In genomic region chr13:31996611-31997010, GRCh38 we compare ENCODE assay signal across 21 cellular contexts. TPM values are rescaled to one million over a fixed set of nuclear protein-coding genes. Genes with fewer than 3 reads are reported as not detected.
DNase-seq lines count a peak whose midpoint lies in the region; ATAC-seq, FAIRE-seq and TF ChIP-seq lines count a peak whose summit lies in the region.
"Had no signal": no experiment of that assay in that cellular context is flagged by ENCODE, and none has a peak within 500 bp of the region (broad histone marks: within the 10 kb centered on the region; RNA-seq: fewer than 3 reads in every experiment).

No MANE protein-coding gene starts in this region.

- TF ChIP-seq EP300 in HepG2 (IDR thresholded peaks at IDR 0.05; ENCODE audit: low read depth in 2 of 2, low read length in 2 of 2): no peak
- no peak for TF ChIP-seq EP300 in HepG2 (CRISPR knock-in tag; IDR thresholded peaks at IDR 0.05; ENCODE audit: borderline replicate concordance)

- peaks cover 12% of the 10 kb centered on the region for H3K36me3 Mint-ChIP-seq in endodermal cell (ENCODE audit: low read depth)
- H3K36me3 Mint-ChIP-seq in stimulated activated effector memory CD8-positive, alpha-beta T cell treated with anti-CD3 and anti-CD28 coated beads, Interleukin-12 subunit alpha, Interleukin-12 subunit beta, amount 100 ng/mL, for 72 hours: no peaks in the 10 kb centered on the region
- H3K36me3 Mint-ChIP-seq: CD8-positive, alpha-beta T cell had no signal

- no peak for TF ChIP-seq RAD21 in HepG2 (CRISPR knock-in tag; IDR thresholded peaks at IDR 0.05)

- peaks cover 32% of the 10 kb centered on the region for H3K4me1 Mint-ChIP-seq in endodermal cell
- H3K4me1 Mint-ChIP-seq in stimulated activated effector memory CD8-positive, alpha-beta T cell treated with anti-CD3 and anti-CD28 coated beads, Interleukin-12 subunit alpha, Interleukin-12 subunit beta, amount 100 ng/mL, for 72 hours: no peaks in the 10 kb centered on the region

- H3K36me3 ChIP-seq in HepG2 (replicated peaks in 1 of 2; ENCODE audit: control insufficient read depth in 1 of 2, insufficient read depth in 2 of 2, low read length in 2 of 2) (no peaks in the 10 kb centered on the region), right lobe of liver (no peaks in the 10 kb centered on the region), Panc1 (ENCODE audit: control insufficient read depth, insufficient read depth, low read length) (no peaks in the 10 kb centered on the region), endodermal cell (ENCODE audit: control insufficient read depth, insufficient read depth, low read length) (no peaks in the 10 kb centered on the region), smooth muscle cell (ENCODE audit: low read depth) (no peaks in the 10 kb centered on the region)

- intact Hi-C loops in HepG2 (cut with micrococcal nuclease; ENCODE audit: unreplicated experiment) (no loop called here), right lobe of liver (cut with DNase I) (no loop called here), Panc1 (cut with micrococcal nuclease; ENCODE audit: unreplicated experiment) (no loop called here)

- H3K27me3 Mint-ChIP-seq in endodermal cell (ENCODE audit: insufficient read depth): no peaks in the 10 kb centered on the region

- BruUV-seq in HepG2 (replicated peaks; lab: Mats Ljungman, UMichigan) (no TSS peak), Panc1 (replicated peaks; lab: Mats Ljungman, UMichigan) (no TSS peak)

- peaks cover 6% of the 10 kb centered on the region for H3K4me1 ChIP-seq in HepG2 (ENCODE audit: insufficient read depth, low read length)
- H3K4me1 ChIP-seq in right lobe of liver: peaks cover 0 to 3% (median 0%) of the 10 kb centered on the region in 4 donors
- no peaks in the 10 kb centered on the region for H3K4me1 ChIP-seq in Panc1 (ENCODE audit: control insufficient read depth, insufficient read depth, low read length)
- H3K4me1 ChIP-seq in endodermal cell (ENCODE audit: control insufficient read depth, insufficient read depth, low read length): peaks cover 16% of the 10 kb centered on the region
- H3K4me1 ChIP-seq in smooth muscle cell (ENCODE audit: low read depth): no peaks in the 10 kb centered on the region

- ATAC-seq in HepG2 (0 out of 3 replicates have a peak, but pooled peaks have one; percentile 24), right lobe of liver (no peak), Panc1 (no peak), HG03571 (IDR thresholded peaks at IDR 0.05; ENCODE audit: unreplicated experiment) (no peak)
- ATAC-seq in stimulated activated effector memory CD8-positive, alpha-beta T cell treated with anti-CD3 and anti-CD28 coated beads, Interleukin-12 subunit alpha, Interleukin-12 subunit beta, amount 100 ng/mL, for 72 hours: no peak
- ATAC-seq: CD8-positive, alpha-beta T cell had no signal

- WGBS in HepG2 (ENCODE audit: low lambda C conversion rate): 16% methylated on average over 2 of the region's 2 CpGs
- 42% methylated on average over 2 of the region's 2 CpGs for WGBS in right lobe of liver (ENCODE audit: insufficient coverage, low coverage, low lambda C conversion rate, missing lambda C conversion rate)
- WGBS in endodermal cell (ENCODE audit: insufficient coverage in 1 of 2, insufficient read length in 1 of 2), 2 experiments: 71 to 100% methylated on average over 1 to 2 of the region's 2 CpGs
- WGBS in smooth muscle cell (ENCODE audit: low lambda C conversion rate): 66% methylated on average over 2 of the region's 2 CpGs

- in situ Hi-C loops in HepG2 (cut with HindIII; ENCODE audit: extremely low pct_ligation_motif_present, low pct_unique_long_range_greater_than_20kb) (no loop called here), Panc1 (cut with HindIII; ENCODE audit: low pct_unique_long_range_greater_than_20kb, low sequenced_read_pairs) (no loop called here)

- H3K9me3 Mint-ChIP-seq in endodermal cell: peaks cover 31% of the 10 kb centered on the region
- H3K9me3 Mint-ChIP-seq in stimulated activated effector memory CD8-positive, alpha-beta T cell treated with anti-CD3 and anti-CD28 coated beads, Interleukin-12 subunit alpha, Interleukin-12 subunit beta, amount 100 ng/mL, for 72 hours: no peaks in the 10 kb centered on the region
- H3K9me3 Mint-ChIP-seq: CD8-positive, alpha-beta T cell had no signal

- DNase-seq in HepG2 (ENCODE audit: low spot score): no peak
- DNase-seq in right lobe of liver: no peak
- no peak for DNase-seq in Panc1 (ENCODE audit: low read depth, low spot score)
- DNase-seq in endodermal cell: no peak
- DNase-seq in Ammon's horn (ENCODE audit: low spot score): no peak
- DNase-seq in stimulated activated effector memory CD8-positive, alpha-beta T cell treated with anti-CD3 and anti-CD28 coated beads, Interleukin-12 subunit alpha, Interleukin-12 subunit beta, amount 100 ng/mL, for 72 hours (ENCODE audit: low spot score in 2 of 2): no peak
- DNase-seq in smooth muscle cell (lab: John Stamatoyannopoulos, UW; ENCODE audit: unreplicated experiment): no peak
- DNase-seq: Calu3; CD8-positive, alpha-beta T cell; DMS53; Kasumi-1; NCI-H1092 treated with DMSO at 0.1 percent for 48 hours; NCI-H1694; NCI-H2227 treated with DMSO at 0.1 percent for 48 hours; NCI-H524 treated with DMSO at 0.1 percent for 48 hours; SW 1271 had no signal

- H3K79me2 ChIP-seq in HepG2 (ENCODE audit: insufficient read depth, low read length): no peaks in the 10 kb centered on the region
- no peaks in the 10 kb centered on the region for H3K79me2 ChIP-seq in smooth muscle cell (ENCODE audit: low read depth)

- FAIRE-seq in HepG2 (lab: Jason Lieb, UNC): no peak
- FAIRE-seq: A204.1, GM12892, HTR-8/SVneo had no signal

- H3K4me2 ChIP-seq in HepG2 (ENCODE audit: low read depth, low read length): no peak overlapping the region
- H3K4me2 ChIP-seq in smooth muscle cell: no peak overlapping the region

- H3K27ac Mint-ChIP-seq in endodermal cell: peak overlapping the region; percentile 14
- no peak overlapping the region for H3K27ac Mint-ChIP-seq in stimulated activated effector memory CD8-positive, alpha-beta T cell treated with anti-CD3 and anti-CD28 coated beads, Interleukin-12 subunit alpha, Interleukin-12 subunit beta, amount 100 ng/mL, for 72 hours
- H3K27ac Mint-ChIP-seq: CD8-positive, alpha-beta T cell had no signal

- TF ChIP-seq CTCF in HepG2 (CRISPR knock-in tag; IDR thresholded peaks at IDR 0.05) (peak; percentile 35), right lobe of liver (IDR thresholded peaks at IDR 0.05) (no peak), Panc1 (IDR thresholded peaks at IDR 0.05) (peak; percentile 17; the same call in 1 of the 2 replicates), endodermal cell (conservative IDR thresholded peaks at IDR 0.05) (peak; percentile 16), smooth muscle cell (IDR thresholded peaks at IDR 0.05; ENCODE audit: borderline replicate concordance, insufficient read depth, poor library complexity, severe bottlenecking) (no peak)

- no peaks in the 10 kb centered on the region for H3F3A ChIP-seq in smooth muscle cell (ENCODE audit: low read depth)

- no peak overlapping the region for H3K4me3 Mint-ChIP-seq in endodermal cell
- no peak overlapping the region for H3K4me3 Mint-ChIP-seq in stimulated activated effector memory CD8-positive, alpha-beta T cell treated with anti-CD3 and anti-CD28 coated beads, Interleukin-12 subunit alpha, Interleukin-12 subunit beta, amount 100 ng/mL, for 72 hours
- H3K4me3 Mint-ChIP-seq: CD8-positive, alpha-beta T cell had no signal

- H3K27me3 ChIP-seq in HepG2 (ENCODE audit: control insufficient read depth in 1 of 2, insufficient read depth in 2 of 2, low read length in 2 of 2): no peaks in the 10 kb centered on the region
- no peaks in the 10 kb centered on the region for H3K27me3 ChIP-seq in right lobe of liver
- no peaks in the 10 kb centered on the region for H3K27me3 ChIP-seq in Panc1 (ENCODE audit: control insufficient read depth, insufficient read depth, low read length)
- no peaks in the 10 kb centered on the region for H3K27me3 ChIP-seq in endodermal cell (ENCODE audit: control insufficient read depth, insufficient read depth, low read length, poor library complexity, severe bottlenecking)
- H3K27me3 ChIP-seq in smooth muscle cell (ENCODE audit: low read depth): no peaks in the 10 kb centered on the region

- H3K9ac ChIP-seq in HepG2 (ENCODE audit: insufficient read depth, low read depth, low read length) (no peak overlapping the region), endodermal cell (ENCODE audit: extremely low read depth, low read length, poor library complexity, severe bottlenecking) (no peak overlapping the region), smooth muscle cell (ENCODE audit: low read depth) (no peak overlapping the region)

- POLR2A ChIA-PET in HepG2 (lab: Yijun Ruan, JAX) (no interaction called here), Panc1 (lab: Charles Lee) (no interaction called here)

- H3K27ac ChIP-seq in HepG2 (ENCODE audit: extremely low read length, insufficient read depth, low read length): no peak overlapping the region
- H3K27ac ChIP-seq in right lobe of liver: no peak overlapping the region
- H3K27ac ChIP-seq in Panc1 (ENCODE audit: low read length): no peak overlapping the region
- H3K27ac ChIP-seq in endodermal cell (ENCODE audit: low read depth, low read length): no peak overlapping the region
- H3K27ac ChIP-seq in smooth muscle cell (ENCODE audit: low read depth): no peak overlapping the region
- H3K27ac ChIP-seq: HL-60 had no signal

- no peak overlapping the region for H2AFZ ChIP-seq in HepG2 (ENCODE audit: low read length)
- H2AFZ ChIP-seq in smooth muscle cell (ENCODE audit: low read depth): no peak overlapping the region

- H3K4me3 ChIP-seq in HepG2 (replicated peaks in 1 of 3; ENCODE audit: insufficient read depth in 1 of 3, low read depth in 2 of 3, low read length in 3 of 3) (no peak overlapping the region), right lobe of liver (no peak overlapping the region), Panc1 (ENCODE audit: low read depth in 2 of 2, low read length in 2 of 2) (no peak overlapping the region), endodermal cell (ENCODE audit: low read length) (no peak overlapping the region), smooth muscle cell (no peak overlapping the region)

- CTCF ChIA-PET in HepG2 (lab: Yijun Ruan, JAX; ENCODE audit: low intra/inter-chr PET ratio, low total read pairs) (no interaction called here), Panc1 (lab: Charles Lee) (no interaction called here)

- TF ChIP-seq POLR2A in HepG2 (IDR thresholded peaks at IDR 0.05; ENCODE audit: insufficient read depth in 1 of 2, low read depth in 2 of 2, low read length in 2 of 2) (no peak), right lobe of liver (IDR thresholded peaks at IDR 0.05) (no peak)

- H4K20me1 ChIP-seq in HepG2 (ENCODE audit: insufficient read depth, low read length) (no peaks in the 10 kb centered on the region), smooth muscle cell (ENCODE audit: low read depth) (no peaks in the 10 kb centered on the region)

- no peaks in the 10 kb centered on the region for H3K9me3 ChIP-seq in HepG2 (ENCODE audit: low read length)
- H3K9me3 ChIP-seq in right lobe of liver: no peaks in the 10 kb centered on the region
- no peaks in the 10 kb centered on the region for H3K9me3 ChIP-seq in Panc1 (ENCODE audit: control insufficient read depth, insufficient read depth, low read depth, low read length)
- peaks cover 13% of the 10 kb centered on the region for H3K9me3 ChIP-seq in endodermal cell (ENCODE audit: control insufficient read depth, low read length)
- H3K9me3 ChIP-seq in smooth muscle cell (replicated peaks; ENCODE audit: low read depth): no peaks in the 10 kb centered on the region

RNA-seq across cellular contexts. Expression of gene FRY, which starts 35.0 kb away (rescaled TPM):
- total RNA-seq in HepG2 (2016; rRNA removed; fragmentation: Illumina TruSeq; extraction: Trizol): 8.2 and 14.8 TPM in 2 replicates
- 0.79 and 2.0 TPM in 2 replicates for total RNA-seq in HepG2 (2016; cell fraction: cytosol; rRNA removed; fragmentation: Illumina TruSeq; extraction: Trizol; ENCODE audit: low read depth)
- total RNA-seq in HepG2 (2016; cell fraction: insoluble cytoplasmic fraction; rRNA removed; fragmentation: Illumina TruSeq; extraction: Trizol): 8.5 and 12.8 TPM in 2 replicates
- 3.9 and 4.5 TPM in 2 replicates for total RNA-seq in HepG2 (2016; cell fraction: membrane; rRNA removed; fragmentation: Illumina TruSeq; extraction: Trizol)
- 17.8 and 23.0 TPM in 2 replicates for total RNA-seq in HepG2 (2016; cell fraction: nucleus; rRNA removed; fragmentation: Illumina TruSeq; extraction: Trizol)
- polyA plus RNA-seq in HepG2 (2011; rRNA removed): 13.1 and 14.6 TPM in 2 replicates
- polyA plus RNA-seq in HepG2 (2011; cell fraction: cytosol; rRNA removed): 9.9 and 10.4 TPM in 2 replicates
- 29.4 and 34.8 TPM in 2 replicates for polyA plus RNA-seq in HepG2 (2011; cell fraction: nucleus; rRNA removed)
- 9.7 and 12.6 TPM in 2 replicates for polyA plus RNA-seq in HepG2 (2012)
- polyA plus RNA-seq in HepG2 (2016; cell fraction: cytosol; fragmentation: Illumina TruSeq; extraction: Trizol; ENCODE audit: low read depth): 0.15 and 0.58 TPM in 2 replicates
- polyA plus RNA-seq in HepG2 (2016; cell fraction: insoluble cytoplasmic fraction; fragmentation: Illumina TruSeq; extraction: Trizol; ENCODE audit: low read depth): 5.1 and 9.9 TPM in 2 replicates
- polyA plus RNA-seq in HepG2 (2016; cell fraction: membrane; fragmentation: Illumina TruSeq; extraction: Trizol; ENCODE audit: low read depth): 0.74 and 1.2 TPM in 2 replicates
- 12.9 and 13.2 TPM in 2 replicates for polyA plus RNA-seq in HepG2 (2016; cell fraction: nucleus; fragmentation: Illumina TruSeq; extraction: Trizol; ENCODE audit: insufficient read depth, low read depth)
- 0.94 and 34.8 TPM in 2 replicates for polyA minus RNA-seq in HepG2 (2011; rRNA and poly(A)+ RNA removed; ENCODE audit: low replicate concordance)
- 19.9 and 22.5 TPM in 2 replicates for polyA minus RNA-seq in HepG2 (2011; cell fraction: cytosol; rRNA and poly(A)+ RNA removed)
- 96.2 and 115 TPM in 2 replicates for polyA minus RNA-seq in HepG2 (2011; cell fraction: nucleus; rRNA and poly(A)+ RNA removed)
- total RNA-seq in right lobe of liver: 100 to 1,000 TPM in 1 of 6 experiments, 10 to 100 TPM in 5; 16.1 to 106 (median 35.7) TPM
- total RNA-seq in Panc1 (2021; ENCODE audit: unreplicated experiment): 0.18 TPM
- polyA plus RNA-seq in Panc1 (2012; ENCODE audit: insufficient read length): 0.17 TPM
- 10 to 100 TPM; 20.1 to 30.8 TPM for total RNA-seq in endodermal cell
- 3.4 TPM for polyA plus RNA-seq in endodermal cell (2013, experiment 1 of 2)
- polyA plus RNA-seq in endodermal cell (2013, experiment 2 of 2): 2.8 TPM
- 1.9 and 3.2 TPM in 2 replicates for total RNA-seq in smooth muscle cell
- polyA plus RNA-seq in smooth muscle cell: 0.95 and 1.1 TPM in 2 replicates

Comparison
In these comparisons a context has a peak if more than half of its experiments do, and no peak if none do; other contexts are left out.
1. CTCF ChIP-seq: peak in HepG2 (single experiment), Panc1 (single experiment) and endodermal cell (single experiment); none in right lobe of liver (0 of 4) and smooth muscle cell (single experiment).